Comparison of ENCODE assay signal across 21 cellular contexts in the genomic region with DNA sequence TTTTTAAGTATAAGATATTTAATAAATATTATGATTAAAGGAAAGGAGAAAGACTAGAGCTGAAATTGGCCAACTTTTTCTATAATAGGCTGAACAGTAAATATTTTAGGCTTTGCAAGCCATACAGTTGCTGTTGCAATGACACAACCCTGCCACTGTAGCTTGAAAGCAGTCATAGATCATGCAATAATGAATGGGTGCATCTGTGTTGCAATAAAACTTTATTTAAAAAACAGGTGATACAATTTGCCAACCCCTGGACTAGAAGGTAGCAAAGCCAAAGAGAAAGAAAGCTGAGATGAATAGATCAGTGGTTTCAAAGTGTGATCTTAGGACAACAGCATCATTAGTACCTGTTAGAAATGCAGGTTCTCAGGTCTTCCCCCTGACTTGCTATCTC.
A peak's percentile ranks its signal among the peaks of the same experiment; 100 is the strongest.
DNase-seq lines count a peak whose midpoint lies in the region; ATAC-seq and TF ChIP-seq lines count a peak whose summit lies in the region.
"Had no signal": no experiment of that assay in that cellular context is flagged by ENCODE, and none has a peak within 500 bp of the region (broad histone marks: within the 10 kb centered on the region; RNA-seq: fewer than 3 reads in every experiment).

No MANE protein-coding gene starts in this region.

- H3K14ac ChIP-seq in mesenchymal stem cell (ENCODE audit: low read length in 2 of 2): no peak overlapping the region

- no peaks in the 10 kb centered on the region for H3K79me2 ChIP-seq in GM23338 (replicated peaks; ENCODE audit: insufficient read depth)
- H3K79me2 ChIP-seq in PC-3 (ENCODE audit: low read length): no peaks in the 10 kb centered on the region

- H3F3A ChIP-seq in GM23338 (replicated peaks; ENCODE audit: low read depth) (no peaks in the 10 kb centered on the region), PC-3 (ENCODE audit: low read length, unreplicated experiment) (no peaks in the 10 kb centered on the region)

- H3K79me1 ChIP-seq in mesenchymal stem cell (replicated peaks; ENCODE audit: low read length, poor library complexity, severe bottlenecking): peaks cover 12% of the 10 kb centered on the region

- H3K9me3 ChIP-seq in PC-3 (ENCODE audit: low read length): no peaks in the 10 kb centered on the region
- peaks cover 3% of the 10 kb centered on the region for H3K9me3 ChIP-seq in mesenchymal stem cell (ENCODE audit: control insufficient read depth, low read length)
- H3K9me3 ChIP-seq: esophagus squamous epithelium, sigmoid colon, uterus had no signal

- POLR2A ChIA-PET in PC-3 (lab: Charles Lee; ENCODE audit: unreplicated experiment): no interaction called here
- POLR2A ChIA-PET in naive thymus-derived CD8-positive, alpha-beta T cell (lab: Charles Lee): no interaction called here

- CTCF ChIA-PET in PC-3 (lab: Charles Lee): no interaction called here

- H2BK5ac ChIP-seq in mesenchymal stem cell (ENCODE audit: low read depth, low read length, poor library complexity, severe bottlenecking): no peak overlapping the region

- no peak overlapping the region for H3K4ac ChIP-seq in mesenchymal stem cell (ENCODE audit: low read depth in 1 of 2, low read length in 2 of 2)

- no peak overlapping the region for H2AFZ ChIP-seq in GM23338
- no peak overlapping the region for H2AFZ ChIP-seq in PC-3 (ENCODE audit: low read length)
- H2AFZ ChIP-seq in mesenchymal stem cell (ENCODE audit: low read depth, low read length): no peak overlapping the region

- H3K9me2 ChIP-seq in GM23338 (ENCODE audit: insufficient read depth) (no peaks in the 10 kb centered on the region), PC-3 (replicated peaks; ENCODE audit: low read length) (no peaks in the 10 kb centered on the region)

- no peak for DNase-seq in AG10803 (ENCODE audit: low read depth)
- no peak for DNase-seq in GM23338 (ENCODE audit: low spot score)
- DNase-seq in PC-3: no peak
- DNase-seq in epithelial cell of prostate (ENCODE audit: low read depth, low spot score): no peak
- DNase-seq in progenitor cell of endocrine pancreas (ENCODE audit: low spot score, unreplicated experiment): no peak
- DNase-seq in mesenchymal stem cell: no peak
- DNase-seq in activated gamma-delta T cell (lab: John Stamatoyannopoulos, UW): no peak
- DNase-seq in naive thymus-derived CD8-positive, alpha-beta T cell: no peak
- DNase-seq: activated CD4-positive, alpha-beta memory T cell treated with anti-CD3 and anti-CD28 coated beads, Interleukin-2, amount 10 ng/mL, durations not matched to agents 7 days and 5 days; activated T-cell treated with anti-CD3 and anti-CD28 coated beads for 4 hours; amniotic stem cell; central memory CD4-positive, alpha-beta T cell; esophagus squamous epithelium; GDM1; NCI-H187; NCI-H2227 treated with DMSO at 0.1 percent for 48 hours; posterior cingulate gyrus; sigmoid colon; substantia nigra; uterus had no signal

- H3K9ac ChIP-seq in PC-3 (ENCODE audit: low read length) (no peak overlapping the region), mesenchymal stem cell (ENCODE audit: low read length) (no peak overlapping the region)

- H3K4me3 Mint-ChIP-seq in GM23338: no peak overlapping the region
- H3K4me3 Mint-ChIP-seq in progenitor cell of endocrine pancreas (ENCODE audit: low read depth): no peak overlapping the region
- H3K4me3 Mint-ChIP-seq in naive thymus-derived CD8-positive, alpha-beta T cell: no peak overlapping the region
- H3K4me3 Mint-ChIP-seq: activated CD4-positive, alpha-beta memory T cell treated with anti-CD3 and anti-CD28 coated beads, Interleukin-2, amount 10 ng/mL, durations not matched to agents 7 days and 5 days; CD14-positive monocyte had no signal

- H3K9me3 Mint-ChIP-seq in GM23338: no peaks in the 10 kb centered on the region; the same call in 2 of the 3 replicates
- H3K9me3 Mint-ChIP-seq in progenitor cell of endocrine pancreas (ENCODE audit: low read depth): no peaks in the 10 kb centered on the region
- peaks cover 0 to 3% (median 0%) of the 10 kb centered on the region in 9 donors for H3K9me3 Mint-ChIP-seq in naive thymus-derived CD8-positive, alpha-beta T cell

- no peak overlapping the region for H4K91ac ChIP-seq in mesenchymal stem cell (ENCODE audit: low read length)

- no peaks in the 10 kb centered on the region for H3K36me3 Mint-ChIP-seq in GM23338 (ENCODE audit: low read depth)
- H3K36me3 Mint-ChIP-seq in progenitor cell of endocrine pancreas (ENCODE audit: insufficient read depth): no peaks in the 10 kb centered on the region
- no peaks in the 10 kb centered on the region for H3K36me3 Mint-ChIP-seq in naive thymus-derived CD8-positive, alpha-beta T cell
- H3K36me3 Mint-ChIP-seq: CD14-positive monocyte had no signal

- H3K27me3 ChIP-seq in GM23338 (ENCODE audit: insufficient read depth): no peaks in the 10 kb centered on the region
- H3K27me3 ChIP-seq in PC-3 (ENCODE audit: low read length): no peaks in the 10 kb centered on the region
- no peaks in the 10 kb centered on the region for H3K27me3 ChIP-seq in mesenchymal stem cell (ENCODE audit: control insufficient read depth in 1 of 2, insufficient read depth in 1 of 2, low read length in 2 of 2)
- H3K27me3 ChIP-seq: sigmoid colon, uterus had no signal

- no peaks in the 10 kb centered on the region for H3K4me1 ChIP-seq in GM23338 (ENCODE audit: insufficient read depth)
- peaks cover 5% of the 10 kb centered on the region for H3K4me1 ChIP-seq in PC-3 (ENCODE audit: insufficient read depth, low read length)
- H3K4me1 ChIP-seq in mesenchymal stem cell (ENCODE audit: control insufficient read depth, insufficient read depth, low read depth, low read length): peaks cover 2% of the 10 kb centered on the region
- H3K4me1 ChIP-seq: uterus had no signal

- no peak overlapping the region for H3K18ac ChIP-seq in mesenchymal stem cell (ENCODE audit: low read depth in 1 of 2, low read length in 2 of 2)

- no TSS peak for BruUV-seq in PC-3 (replicated peaks; lab: Mats Ljungman, UMichigan)

- H2BK15ac ChIP-seq in mesenchymal stem cell (ENCODE audit: low read depth, poor library complexity, severe bottlenecking): no peak overlapping the region

- no peaks in the 10 kb centered on the region for H3K27me3 Mint-ChIP-seq in GM23338 (ENCODE audit: insufficient read depth, low read depth, poor library complexity)
- H3K27me3 Mint-ChIP-seq in progenitor cell of endocrine pancreas: no peaks in the 10 kb centered on the region
- H3K27me3 Mint-ChIP-seq in naive thymus-derived CD8-positive, alpha-beta T cell: peaks cover 0 to 9% (median 1%) of the 10 kb centered on the region in 5 donors

- H3K23ac ChIP-seq in mesenchymal stem cell (ENCODE audit: low read length in 2 of 2): no peak overlapping the region

- no peaks in the 10 kb centered on the region for H3K36me3 ChIP-seq in GM23338 (ENCODE audit: insufficient read depth)
- H3K36me3 ChIP-seq in PC-3 (ENCODE audit: low read depth, low read length): no peaks in the 10 kb centered on the region
- no peaks in the 10 kb centered on the region for H3K36me3 ChIP-seq in mesenchymal stem cell (ENCODE audit: control insufficient read depth in 1 of 2, insufficient read depth in 2 of 2, low read depth in 1 of 2, low read length in 2 of 2)
- H3K36me3 ChIP-seq: esophagus squamous epithelium, sigmoid colon, uterus had no signal

- H2BK120ac ChIP-seq in mesenchymal stem cell (ENCODE audit: low read depth, low read length): no peak overlapping the region

- H4K8ac ChIP-seq in mesenchymal stem cell (ENCODE audit: low read length): no peak overlapping the region

- no peak overlapping the region for H3K4me2 ChIP-seq in GM23338
- H3K4me2 ChIP-seq in PC-3 (ENCODE audit: low read length): no peak overlapping the region
- no peak overlapping the region for H3K4me2 ChIP-seq in mesenchymal stem cell (ENCODE audit: low read length, poor library complexity, severe bottlenecking)

- no peak overlapping the region for H2AK5ac ChIP-seq in mesenchymal stem cell (ENCODE audit: low read length, severe bottlenecking)

- ATAC-seq in GM23338: no peak
- ATAC-seq in PC-3: no peak
- ATAC-seq in naive thymus-derived CD8-positive, alpha-beta T cell: no peak

- H3K27ac Mint-ChIP-seq in GM23338 (no peak overlapping the region), progenitor cell of endocrine pancreas (no peak overlapping the region)
- H3K27ac Mint-ChIP-seq in naive thymus-derived CD8-positive, alpha-beta T cell: no peak overlapping the region
- H3K27ac Mint-ChIP-seq: activated CD4-positive, alpha-beta memory T cell treated with anti-CD3 and anti-CD28 coated beads, Interleukin-2, amount 10 ng/mL, durations not matched to agents 7 days and 5 days; CD14-positive monocyte had no signal

- no peak overlapping the region for H2BK12ac ChIP-seq in mesenchymal stem cell (ENCODE audit: low read length in 2 of 2)

- H3K4me3 ChIP-seq in AG10803 (ENCODE audit: low read length): no peak overlapping the region
- H3K4me3 ChIP-seq in GM23338: no peak overlapping the region
- H3K4me3 ChIP-seq in PC-3 (ENCODE audit: low read length): no peak overlapping the region
- no peak overlapping the region for H3K4me3 ChIP-seq in mesenchymal stem cell (ENCODE audit: insufficient read depth in 1 of 2, low read depth in 1 of 2, low read length in 2 of 2)
- H3K4me3 ChIP-seq: esophagus squamous epithelium, sigmoid colon, uterus had no signal

- peak; percentile 13; the same call in 1 of the 2 replicates for TF ChIP-seq CTCF in AG10803 (conservative IDR thresholded peaks at IDR 0.05; ENCODE audit: low read length)
- peak; percentile 4 to 15; a peak in 1 of 4 replicates for TF ChIP-seq CTCF in GM23338 (conservative IDR thresholded peaks at IDR 0.05; ENCODE audit: low read depth in 2 of 2)
- peak; percentile 32; the same call in 1 of the 2 replicates for TF ChIP-seq CTCF in PC-3 (conservative IDR thresholded peaks at IDR 0.05; ENCODE audit: low read depth, low read length)
- no peak for TF ChIP-seq CTCF in progenitor cell of endocrine pancreas (IDR thresholded peaks at IDR 0.05; ENCODE audit: unreplicated experiment)

- intact Hi-C loops in PC-3 (cut with micrococcal nuclease): loop anchor here (5.0 to 10.0 kb wide), 7 partner anchors 127 to 1275 kb away; no protein-coding TSS in a partner anchor

- H4K20me1 ChIP-seq in GM23338 (replicated peaks; ENCODE audit: insufficient read depth) (no peaks in the 10 kb centered on the region), PC-3 (ENCODE audit: low read length) (no peaks in the 10 kb centered on the region)

- H3K27ac ChIP-seq in GM23338 (ENCODE audit: low read depth): no peak overlapping the region
- H3K27ac ChIP-seq in PC-3 (ENCODE audit: low read length): no peak overlapping the region
- H3K27ac ChIP-seq in epithelial cell of prostate: peak overlapping the region; percentile 33
- H3K27ac ChIP-seq in mesenchymal stem cell (ENCODE audit: low read length, poor library complexity, severe bottlenecking): no peak overlapping the region
- H3K27ac ChIP-seq: sigmoid colon, uterus had no signal

- H3K4me1 Mint-ChIP-seq in GM23338 (peaks cover 7% of the 10 kb centered on the region), progenitor cell of endocrine pancreas (ENCODE audit: low read depth) (peaks cover 25% of the 10 kb centered on the region)
- peaks cover 0 to 4% (median 3%) of the 10 kb centered on the region in 4 donors for H3K4me1 Mint-ChIP-seq in naive thymus-derived CD8-positive, alpha-beta T cell

TF ChIP-seq in GM23338, 12 proteins besides CTCF, POLR2A, EP300 and RAD21 (continues in another document):
- no peak for TF ChIP-seq ZNF331 (CRISPR knock-in tag; IDR thresholded peaks at IDR 0.05; ENCODE audit: low read depth)
- TF ChIP-seq NANOG (IDR thresholded peaks at IDR 0.05; ENCODE audit: borderline replicate concordance): no peak
- no peak for TF ChIP-seq STAT1 (IDR thresholded peaks at IDR 0.05; ENCODE audit: unreplicated experiment)
